1 cellular context compared by ENCODE assay signal in the genomic region with DNA sequence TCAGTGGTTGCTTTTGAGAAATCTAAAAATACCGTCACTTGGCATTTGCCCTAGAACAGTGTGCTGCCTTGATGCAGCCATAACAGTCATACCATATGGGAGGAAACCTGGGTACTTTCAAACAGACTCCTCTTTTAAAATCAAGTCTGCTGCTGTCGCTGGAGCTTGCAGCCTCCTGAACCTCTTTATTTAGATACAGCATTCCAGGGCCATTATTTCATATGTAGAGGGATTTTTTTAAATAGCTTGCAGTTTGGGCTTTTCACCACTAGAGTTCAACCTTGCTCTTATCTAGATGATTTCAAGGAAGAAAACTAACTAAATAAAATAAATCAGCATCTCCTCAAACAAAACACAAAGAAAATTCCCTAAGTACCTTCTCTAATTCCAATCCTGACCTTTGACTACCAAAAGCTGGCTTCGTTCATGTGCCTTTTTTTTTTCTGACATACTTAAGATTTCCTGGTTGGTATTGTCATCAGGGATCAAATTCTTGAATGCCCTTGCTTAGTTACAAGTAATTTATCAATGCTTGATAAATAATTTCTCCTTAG.
TF ChIP-seq lines count a peak whose summit lies in the region.

No MANE protein-coding gene starts in this region.

TF ChIP-seq in H1, 55 proteins besides CTCF, POLR2A, EP300 and RAD21 (continued from another document):
- TF ChIP-seq, protein P1, sequence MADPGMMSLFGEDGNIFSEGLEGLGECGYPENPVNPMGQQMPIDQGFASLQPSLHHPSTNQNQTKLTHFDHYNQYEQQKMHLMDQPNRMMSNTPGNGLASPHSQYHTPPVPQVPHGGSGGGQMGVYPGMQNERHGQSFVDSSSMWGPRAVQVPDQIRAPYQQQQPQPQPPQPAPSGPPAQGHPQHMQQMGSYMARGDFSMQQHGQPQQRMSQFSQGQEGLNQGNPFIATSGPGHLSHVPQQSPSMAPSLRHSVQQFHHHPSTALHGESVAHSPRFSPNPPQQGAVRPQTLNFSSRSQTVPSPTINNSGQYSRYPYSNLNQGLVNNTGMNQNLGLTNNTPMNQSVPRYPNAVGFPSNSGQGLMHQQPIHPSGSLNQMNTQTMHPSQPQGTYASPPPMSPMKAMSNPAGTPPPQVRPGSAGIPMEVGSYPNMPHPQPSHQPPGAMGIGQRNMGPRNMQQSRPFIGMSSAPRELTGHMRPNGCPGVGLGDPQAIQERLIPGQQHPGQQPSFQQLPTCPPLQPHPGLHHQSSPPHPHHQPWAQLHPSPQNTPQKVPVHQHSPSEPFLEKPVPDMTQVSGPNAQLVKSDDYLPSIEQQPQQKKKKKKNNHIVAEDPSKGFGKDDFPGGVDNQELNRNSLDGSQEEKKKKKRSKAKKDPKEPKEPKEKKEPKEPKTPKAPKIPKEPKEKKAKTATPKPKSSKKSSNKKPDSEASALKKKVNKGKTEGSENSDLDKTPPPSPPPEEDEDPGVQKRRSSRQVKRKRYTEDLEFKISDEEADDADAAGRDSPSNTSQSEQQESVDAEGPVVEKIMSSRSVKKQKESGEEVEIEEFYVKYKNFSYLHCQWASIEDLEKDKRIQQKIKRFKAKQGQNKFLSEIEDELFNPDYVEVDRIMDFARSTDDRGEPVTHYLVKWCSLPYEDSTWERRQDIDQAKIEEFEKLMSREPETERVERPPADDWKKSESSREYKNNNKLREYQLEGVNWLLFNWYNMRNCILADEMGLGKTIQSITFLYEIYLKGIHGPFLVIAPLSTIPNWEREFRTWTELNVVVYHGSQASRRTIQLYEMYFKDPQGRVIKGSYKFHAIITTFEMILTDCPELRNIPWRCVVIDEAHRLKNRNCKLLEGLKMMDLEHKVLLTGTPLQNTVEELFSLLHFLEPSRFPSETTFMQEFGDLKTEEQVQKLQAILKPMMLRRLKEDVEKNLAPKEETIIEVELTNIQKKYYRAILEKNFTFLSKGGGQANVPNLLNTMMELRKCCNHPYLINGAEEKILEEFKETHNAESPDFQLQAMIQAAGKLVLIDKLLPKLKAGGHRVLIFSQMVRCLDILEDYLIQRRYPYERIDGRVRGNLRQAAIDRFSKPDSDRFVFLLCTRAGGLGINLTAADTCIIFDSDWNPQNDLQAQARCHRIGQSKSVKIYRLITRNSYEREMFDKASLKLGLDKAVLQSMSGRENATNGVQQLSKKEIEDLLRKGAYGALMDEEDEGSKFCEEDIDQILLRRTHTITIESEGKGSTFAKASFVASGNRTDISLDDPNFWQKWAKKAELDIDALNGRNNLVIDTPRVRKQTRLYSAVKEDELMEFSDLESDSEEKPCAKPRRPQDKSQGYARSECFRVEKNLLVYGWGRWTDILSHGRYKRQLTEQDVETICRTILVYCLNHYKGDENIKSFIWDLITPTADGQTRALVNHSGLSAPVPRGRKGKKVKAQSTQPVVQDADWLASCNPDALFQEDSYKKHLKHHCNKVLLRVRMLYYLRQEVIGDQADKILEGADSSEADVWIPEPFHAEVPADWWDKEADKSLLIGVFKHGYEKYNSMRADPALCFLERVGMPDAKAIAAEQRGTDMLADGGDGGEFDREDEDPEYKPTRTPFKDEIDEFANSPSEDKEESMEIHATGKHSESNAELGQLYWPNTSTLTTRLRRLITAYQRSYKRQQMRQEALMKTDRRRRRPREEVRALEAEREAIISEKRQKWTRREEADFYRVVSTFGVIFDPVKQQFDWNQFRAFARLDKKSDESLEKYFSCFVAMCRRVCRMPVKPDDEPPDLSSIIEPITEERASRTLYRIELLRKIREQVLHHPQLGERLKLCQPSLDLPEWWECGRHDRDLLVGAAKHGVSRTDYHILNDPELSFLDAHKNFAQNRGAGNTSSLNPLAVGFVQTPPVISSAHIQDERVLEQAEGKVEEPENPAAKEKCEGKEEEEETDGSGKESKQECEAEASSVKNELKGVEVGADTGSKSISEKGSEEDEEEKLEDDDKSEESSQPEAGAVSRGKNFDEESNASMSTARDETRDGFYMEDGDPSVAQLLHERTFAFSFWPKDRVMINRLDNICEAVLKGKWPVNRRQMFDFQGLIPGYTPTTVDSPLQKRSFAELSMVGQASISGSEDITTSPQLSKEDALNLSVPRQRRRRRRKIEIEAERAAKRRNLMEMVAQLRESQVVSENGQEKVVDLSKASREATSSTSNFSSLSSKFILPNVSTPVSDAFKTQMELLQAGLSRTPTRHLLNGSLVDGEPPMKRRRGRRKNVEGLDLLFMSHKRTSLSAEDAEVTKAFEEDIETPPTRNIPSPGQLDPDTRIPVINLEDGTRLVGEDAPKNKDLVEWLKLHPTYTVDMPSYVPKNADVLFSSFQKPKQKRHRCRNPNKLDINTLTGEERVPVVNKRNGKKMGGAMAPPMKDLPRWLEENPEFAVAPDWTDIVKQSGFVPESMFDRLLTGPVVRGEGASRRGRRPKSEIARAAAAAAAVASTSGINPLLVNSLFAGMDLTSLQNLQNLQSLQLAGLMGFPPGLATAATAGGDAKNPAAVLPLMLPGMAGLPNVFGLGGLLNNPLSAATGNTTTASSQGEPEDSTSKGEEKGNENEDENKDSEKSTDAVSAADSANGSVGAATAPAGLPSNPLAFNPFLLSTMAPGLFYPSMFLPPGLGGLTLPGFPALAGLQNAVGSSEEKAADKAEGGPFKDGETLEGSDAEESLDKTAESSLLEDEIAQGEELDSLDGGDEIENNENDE (IDR thresholded peaks at IDR 0.05; ENCODE audit: insufficient replicate concordance, low read length): peak; percentile 43
- no peak for TF ChIP-seq HDAC6 (IDR thresholded peaks at IDR 0.05; ENCODE audit: low read depth, low read length)
- TF ChIP-seq, protein P2, sequence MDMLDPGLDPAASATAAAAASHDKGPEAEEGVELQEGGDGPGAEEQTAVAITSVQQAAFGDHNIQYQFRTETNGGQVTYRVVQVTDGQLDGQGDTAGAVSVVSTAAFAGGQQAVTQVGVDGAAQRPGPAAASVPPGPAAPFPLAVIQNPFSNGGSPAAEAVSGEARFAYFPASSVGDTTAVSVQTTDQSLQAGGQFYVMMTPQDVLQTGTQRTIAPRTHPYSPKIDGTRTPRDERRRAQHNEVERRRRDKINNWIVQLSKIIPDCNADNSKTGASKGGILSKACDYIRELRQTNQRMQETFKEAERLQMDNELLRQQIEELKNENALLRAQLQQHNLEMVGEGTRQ (IDR thresholded peaks at IDR 0.05; ENCODE audit: low read length): no peak
TF ChIP-seq in H1: peak in this region for 2.
